In genomic region chr21:31293986-31294385, GRCh38 we compare ENCODE assay signal across 10 cellular contexts. TPM values are rescaled to one million over a fixed set of nuclear protein-coding genes. Genes with fewer than 3 reads are reported as not detected.
DNase-seq lines count a peak whose midpoint lies in the region; ATAC-seq and TF ChIP-seq lines count a peak whose summit lies in the region.
"Had no signal": no experiment of that assay in that cellular context is flagged by ENCODE, and none has a peak within 500 bp of the region (broad histone marks: within the 10 kb centered on the region; RNA-seq: fewer than 3 reads in every experiment).

No MANE protein-coding gene starts in this region.

- no peak overlapping the region for H2BK15ac ChIP-seq in mesenchymal stem cell (ENCODE audit: low read depth, poor library complexity, severe bottlenecking)

- H2BK120ac ChIP-seq in mesenchymal stem cell (ENCODE audit: low read depth, low read length), result no peak overlapping the region

- H2BK12ac ChIP-seq in mesenchymal stem cell (ENCODE audit: low read length in 2 of 2), result no peak overlapping the region

- TF ChIP-seq POLR2A in suprapubic skin (IDR thresholded peaks at IDR 0.05), result no peak

- TF ChIP-seq EP300 in suprapubic skin (IDR thresholded peaks at IDR 0.05), result no peak

- no peak overlapping the region for H4K91ac ChIP-seq in mesenchymal stem cell (ENCODE audit: low read length)

- DNase-seq in activated T-cell treated with anti-CD3 and anti-CD28 coated beads for 24 hours (ENCODE audit: low read depth) (peak; percentile 65), mesenchymal stem cell (peak; percentile 81), suprapubic skin (ENCODE audit: low spot score in 2 of 2) (no peak), OCI-M2 (lab: John Stamatoyannopoulos, UW; ENCODE audit: unreplicated experiment) (no peak), COLO668 (lab: John Stamatoyannopoulos, UW; ENCODE audit: unreplicated experiment) (no peak)
- DNase-seq in activated T-cell treated with anti-CD3 and anti-CD28 coated beads, Interleukin-2, amount 50 U/mL, for 1 hour, result no peak
- DNase-seq in activated naive CD4-positive, alpha-beta T cell treated with anti-CD3 and anti-CD28 coated beads, Interleukin-2, amount 50 U/mL, for 16 hours, result peak; percentile 76
- peak; percentile 75 for DNase-seq in stimulated activated naive CD8-positive, alpha-beta T cell treated with anti-CD3 and anti-CD28 coated beads, Interleukin-15, Interleukin-2, amounts not matched to agents 100 U/mL and 50 U/mL, for 24 hours
- DNase-seq: NCI-H187 treated with DMSO at 0.1 percent for 48 hours had no signal

- H3K4me3 ChIP-seq in mesenchymal stem cell (ENCODE audit: insufficient read depth in 1 of 2, low read depth in 1 of 2, low read length in 2 of 2) (no peak overlapping the region), suprapubic skin (no peak overlapping the region)

- peak overlapping the region; percentile 46 for H3K9ac ChIP-seq in mesenchymal stem cell (ENCODE audit: low read length)

- H3K27ac ChIP-seq in mesenchymal stem cell (ENCODE audit: low read length, poor library complexity, severe bottlenecking) (peak overlapping the region; percentile 88), suprapubic skin (no peak overlapping the region)
- H3K27ac ChIP-seq: C4-2B had no signal

- ATAC-seq in stimulated activated naive CD8-positive, alpha-beta T cell treated with anti-CD3 and anti-CD28 coated beads, Interleukin-15, Interleukin-2, amounts not matched to agents 100 U/mL and 50 U/mL, for 24 hours, result peak; percentile 98

- no peaks in the 10 kb centered on the region for H3K36me3 ChIP-seq in mesenchymal stem cell (ENCODE audit: control insufficient read depth in 1 of 2, insufficient read depth in 2 of 2, low read depth in 1 of 2, low read length in 2 of 2)
- no peaks in the 10 kb centered on the region for H3K36me3 ChIP-seq in suprapubic skin

- no peaks in the 10 kb centered on the region for H3K9me3 ChIP-seq in mesenchymal stem cell (ENCODE audit: control insufficient read depth, low read length)
- no peaks in the 10 kb centered on the region for H3K9me3 ChIP-seq in suprapubic skin

- peaks cover 2% of the 10 kb centered on the region for H3K79me1 ChIP-seq in mesenchymal stem cell (replicated peaks; ENCODE audit: low read length, poor library complexity, severe bottlenecking)

- no peak overlapping the region for H2AFZ ChIP-seq in mesenchymal stem cell (ENCODE audit: low read depth, low read length)

- no peak overlapping the region for H3K4ac ChIP-seq in mesenchymal stem cell (ENCODE audit: low read depth in 1 of 2, low read length in 2 of 2)

- H2BK5ac ChIP-seq in mesenchymal stem cell (ENCODE audit: low read depth, low read length, poor library complexity, severe bottlenecking), result no peak overlapping the region

- no peaks in the 10 kb centered on the region for H3K27me3 ChIP-seq in mesenchymal stem cell (ENCODE audit: control insufficient read depth in 1 of 2, insufficient read depth in 1 of 2, low read length in 2 of 2)
- no peaks in the 10 kb centered on the region for H3K27me3 ChIP-seq in suprapubic skin

- TF ChIP-seq CTCF in suprapubic skin (IDR thresholded peaks at IDR 0.05), result no peak

- H3K4me1 ChIP-seq in mesenchymal stem cell (ENCODE audit: control insufficient read depth, insufficient read depth, low read depth, low read length) (peaks cover 4% of the 10 kb centered on the region), suprapubic skin (peaks cover 6% of the 10 kb centered on the region)

- no peak overlapping the region for H3K14ac ChIP-seq in mesenchymal stem cell (ENCODE audit: low read length in 2 of 2)

- no peak overlapping the region for H2AK5ac ChIP-seq in mesenchymal stem cell (ENCODE audit: low read length, severe bottlenecking)

- peak overlapping the region; percentile 52 for H4K8ac ChIP-seq in mesenchymal stem cell (ENCODE audit: low read length)

- peak overlapping the region; percentile 28 to 42 for H3K18ac ChIP-seq in mesenchymal stem cell (ENCODE audit: low read depth in 1 of 2, low read length in 2 of 2)

- no peak overlapping the region for H3K4me2 ChIP-seq in mesenchymal stem cell (ENCODE audit: low read length, poor library complexity, severe bottlenecking)

- no peak overlapping the region for H3K23ac ChIP-seq in mesenchymal stem cell (ENCODE audit: low read length in 2 of 2)

RNA-seq across cellular contexts. Expression of gene TIAM1, which starts 50.1 kb away (rescaled TPM):
- 3.3 TPM for polyA plus RNA-seq in mesenchymal stem cell (2013, experiment 1 of 2)
- polyA plus RNA-seq in mesenchymal stem cell (2013, experiment 2 of 2), result 3.2 TPM
- total RNA-seq in suprapubic skin, result 100 to 1,000 TPM in 1 of 4 donors, 10 to 100 TPM in 3; 71.9 to 135 (median 87.9) TPM

Comparison
In these comparisons a context has a peak if more than half of its experiments do, and no peak if none do; other contexts are left out.
1. DNase-seq: peak in activated T-cell treated with anti-CD3 and anti-CD28 coated beads for 24 hours (single experiment), activated naive CD4-positive, alpha-beta T cell treated with anti-CD3 and anti-CD28 coated beads, Interleukin-2, amount 50 U/mL, for 16 hours (single experiment), mesenchymal stem cell (single experiment) and stimulated activated naive CD8-positive, alpha-beta T cell treated with anti-CD3 and anti-CD28 coated beads, Interleukin-15, Interleukin-2, amounts not matched to agents 100 U/mL and 50 U/mL, for 24 hours (single experiment); none in activated T-cell treated with anti-CD3 and anti-CD28 coated beads, Interleukin-2, amount 50 U/mL, for 1 hour (single experiment), suprapubic skin (0 of 2), OCI-M2 (single experiment) and COLO668 (single experiment).